ENCODE assay signal across 16 cellular contexts in genomic region chr2:213234641-213235040, GRCh38. TPM values are rescaled to one million over a fixed set of nuclear protein-coding genes. Genes with fewer than 3 reads are reported as not detected.
A peak's percentile ranks its signal among the peaks of the same experiment; 100 is the strongest.
DNase-seq lines count a peak whose midpoint lies in the region; ATAC-seq and TF ChIP-seq lines count a peak whose summit lies in the region.
"Had no signal": no experiment of that assay in that cellular context is flagged by ENCODE, and none has a peak within 500 bp of the region (broad histone marks: within the 10 kb centered on the region; RNA-seq: fewer than 3 reads in every experiment).

No MANE protein-coding gene starts in this region.

- no peak overlapping the region for H3T11ph ChIP-seq in H9 (ENCODE audit: low read length)

- CTCF ChIA-PET in CD4-positive, alpha-beta T cell (lab: Charles Lee), result no interaction called here

- H3K79me2 ChIP-seq in H9 (ENCODE audit: insufficient read depth, low read length), result no peaks in the 10 kb centered on the region

- no peak for TF ChIP-seq POLR2A in right lobe of liver (IDR thresholded peaks at IDR 0.05)
- no peak for TF ChIP-seq POLR2A in esophagus muscularis mucosa (IDR thresholded peaks at IDR 0.05; ENCODE audit: low read depth)

- H3K14ac ChIP-seq in H9 (ENCODE audit: insufficient read depth, low read length), result no peak overlapping the region

- H2AFZ ChIP-seq in H9 (ENCODE audit: low read length), result no peak overlapping the region

- H3K4me2 ChIP-seq in H9 (ENCODE audit: insufficient read depth, insufficient read length, low read length), result no peak overlapping the region

- no peak overlapping the region for H4K91ac ChIP-seq in H9 (ENCODE audit: insufficient read length, low read depth, low read length)

- H3K4me1 ChIP-seq in H9 (ENCODE audit: insufficient read depth, low read length) (0 out of 2 replicates have a peak, but pooled peaks cover 3% of the 10 kb centered on the region), adipocyte (ENCODE audit: control insufficient read depth, insufficient read depth, low read length) (peaks cover 58% of the 10 kb centered on the region), right lobe of liver (peaks cover 0 to 14% (median 3%) of the 10 kb centered on the region in 4 donors), esophagus muscularis mucosa (peaks cover 0 to 15% (median 3%) of the 10 kb centered on the region in 4 donors)

- H3K36me3 ChIP-seq in adipocyte (ENCODE audit: control insufficient read depth, insufficient read depth, low read length, severe bottlenecking), result no peaks in the 10 kb centered on the region
- H3K36me3 ChIP-seq in right lobe of liver, result no peaks in the 10 kb centered on the region
- no peaks in the 10 kb centered on the region for H3K36me3 ChIP-seq in esophagus muscularis mucosa

- H3K4ac ChIP-seq in H9 (ENCODE audit: low read depth, low read length), result no peak overlapping the region

- no peak overlapping the region for H2BK120ac ChIP-seq in H9 (ENCODE audit: low read depth, low read length, poor library complexity, severe bottlenecking)

- no peak for DNase-seq in CD4-positive, alpha-beta T cell
- DNase-seq in H9 (no peak), adipocyte (ENCODE audit: low read depth) (peak; percentile 46), nephron progenitor cell (no peak), right lobe of liver (no peak), ecto neural progenitor cell (ENCODE audit: low spot score) (no peak), esophagus muscularis mucosa (ENCODE audit: extremely low spot score) (no peak), CD14-positive monocyte (ENCODE audit: low spot score) (no peak)
- DNase-seq: kidney; NCI-H1048; NCI-H345; stimulated activated CD4-positive, alpha-beta T cell treated with anti-CD3 and anti-CD28 coated beads, Interleukin-2, amount 100 ng/mL, for 48 hours; SW 1271 had no signal

- no peaks in the 10 kb centered on the region for H3K9me3 ChIP-seq in CD4-positive, alpha-beta T cell (ENCODE audit: control insufficient read depth, low read length)
- H3K9me3 ChIP-seq in H9 (ENCODE audit: control insufficient read depth, low read depth, low read length) (no peaks in the 10 kb centered on the region), adipocyte (ENCODE audit: control insufficient read depth, low read length) (no peaks in the 10 kb centered on the region), right lobe of liver (no peaks in the 10 kb centered on the region), esophagus muscularis mucosa (no peaks in the 10 kb centered on the region)

- no peaks in the 10 kb centered on the region for H3K36me3 Mint-ChIP-seq in CD4-positive, alpha-beta T cell (ENCODE audit: low read depth)
- H3K36me3 Mint-ChIP-seq in H9 (ENCODE audit: insufficient read depth in 1 of 3, low read depth in 3 of 3) (no peaks in the 10 kb centered on the region), nephron progenitor cell (ENCODE audit: low read depth) (no peaks in the 10 kb centered on the region), CD14-positive monocyte (no peaks in the 10 kb centered on the region)
- H3K36me3 Mint-ChIP-seq: brain; stimulated activated effector memory CD8-positive, alpha-beta T cell treated with anti-CD3 and anti-CD28 coated beads, Interleukin-12 subunit alpha, Interleukin-12 subunit beta, amount 100 ng/mL, for 72 hours had no signal

- no peak overlapping the region for H2BK5ac ChIP-seq in H9 (ENCODE audit: insufficient read length, low read length)

- H3K4me1 Mint-ChIP-seq in CD4-positive, alpha-beta T cell (ENCODE audit: low read depth), result peaks cover 39% of the 10 kb centered on the region
- peaks cover 23 to 28% of the 10 kb centered on the region in 2 experiments for H3K4me1 Mint-ChIP-seq in H9
- H3K4me1 Mint-ChIP-seq in nephron progenitor cell, result peaks cover 18% of the 10 kb centered on the region
- H3K4me1 Mint-ChIP-seq in CD14-positive monocyte, result peaks cover 6% of the 10 kb centered on the region

- H3K4me3 ChIP-seq in adipocyte (ENCODE audit: low read length), result no peak overlapping the region
- no peak overlapping the region for H3K4me3 ChIP-seq in right lobe of liver
- H3K4me3 ChIP-seq in esophagus muscularis mucosa, result no peak overlapping the region

- no peaks in the 10 kb centered on the region for H3K27me3 ChIP-seq in CD4-positive, alpha-beta T cell (ENCODE audit: control insufficient read depth, insufficient read depth, low read length)
- no peaks in the 10 kb centered on the region for H3K27me3 ChIP-seq in H9 (ENCODE audit: insufficient read depth, low read length)
- no peaks in the 10 kb centered on the region for H3K27me3 ChIP-seq in adipocyte (replicated peaks; ENCODE audit: control insufficient read depth, insufficient read depth, low read length)
- no peaks in the 10 kb centered on the region for H3K27me3 ChIP-seq in right lobe of liver
- peaks cover 0 to 11% (median 0%) of the 10 kb centered on the region in 4 donors for H3K27me3 ChIP-seq in esophagus muscularis mucosa

- no peak overlapping the region for H3K9ac ChIP-seq in H9 (ENCODE audit: extremely low read depth, insufficient read length, low read length)
- no peak overlapping the region for H3K9ac ChIP-seq in adipocyte (ENCODE audit: low read length)

- no peak overlapping the region for H3K27ac ChIP-seq in CD4-positive, alpha-beta T cell (ENCODE audit: low read depth, low read length)
- H3K27ac ChIP-seq in H9 (ENCODE audit: insufficient read length, low read depth, low read length), result no peak overlapping the region
- H3K27ac ChIP-seq in right lobe of liver, result no peak overlapping the region
- no peak overlapping the region for H3K27ac ChIP-seq in esophagus muscularis mucosa (replicated peaks in 1 of 4)
- H3K27ac ChIP-seq: C4-2B had no signal

- POLR2A ChIA-PET in CD4-positive, alpha-beta T cell (lab: Charles Lee), result interaction anchor here (0.8 kb wide), 1 partner anchor 83 kb away, joined by 4 read pairs; the partner anchor contains the start of gene IKZF2

- intact Hi-C loops in CD4-positive, alpha-beta T cell (cut with DNase I, micrococcal nuclease), result loop anchor here in 1 of 2 experiments (10.0 kb wide), 1 partner anchor 80 kb away; the partner anchor contains the start of gene IKZF2
- intact Hi-C loops in right lobe of liver (cut with DNase I), result no loop called here
- intact Hi-C loops in esophagus muscularis mucosa (cut with DNase I), result no loop called here
- intact Hi-C loops in CD14-positive monocyte (cut with micrococcal nuclease), result no loop called here

- H3K23ac ChIP-seq in H9 (ENCODE audit: insufficient read length, low read depth, low read length), result no peak overlapping the region

- H2BK12ac ChIP-seq in H9 (ENCODE audit: insufficient read length, low read depth, low read length), result no peak overlapping the region

- no CpG with 5 or more reads among the region's 1 CpG for WGBS in H9 (ENCODE audit: extremely low coverage, insufficient read length, low lambda C conversion rate)
- WGBS in right lobe of liver (ENCODE audit: insufficient coverage, low coverage, low lambda C conversion rate, missing lambda C conversion rate), result 100% methylated on average over 1 of the region's 1 CpG
- 87% methylated on average over 1 of the region's 1 CpG for WGBS in esophagus muscularis mucosa

- no peak overlapping the region for H3K56ac ChIP-seq in H9 (ENCODE audit: insufficient read length, low read depth, low read length)

- H4K8ac ChIP-seq in H9 (replicated peaks; ENCODE audit: insufficient read length, low read depth, low read length), result no peak overlapping the region

- no peak overlapping the region for H3K18ac ChIP-seq in H9 (ENCODE audit: insufficient read length, low read depth, low read length)

- H4K20me1 ChIP-seq in H9 (ENCODE audit: control insufficient read depth, insufficient read depth, insufficient read length), result no peaks in the 10 kb centered on the region

- no peak for TF ChIP-seq EP300 in esophagus muscularis mucosa (IDR thresholded peaks at IDR 0.05)

- ATAC-seq in CD4-positive, alpha-beta T cell (ENCODE audit: poor library complexity), result no peak
- ATAC-seq in right lobe of liver, result no peak
- ATAC-seq: stimulated activated effector memory CD8-positive, alpha-beta T cell treated with anti-CD3 and anti-CD28 coated beads, Interleukin-12 subunit alpha, Interleukin-12 subunit beta, amount 100 ng/mL, for 72 hours had no signal

- no peaks in the 10 kb centered on the region for H3K9me3 Mint-ChIP-seq in CD4-positive, alpha-beta T cell
- H3K9me3 Mint-ChIP-seq in H9 (no peaks in the 10 kb centered on the region), nephron progenitor cell (no peaks in the 10 kb centered on the region), CD14-positive monocyte (no peaks in the 10 kb centered on the region)
- H3K9me3 Mint-ChIP-seq: brain; stimulated activated effector memory CD8-positive, alpha-beta T cell treated with anti-CD3 and anti-CD28 coated beads, Interleukin-12 subunit alpha, Interleukin-12 subunit beta, amount 100 ng/mL, for 72 hours had no signal

- no peak overlapping the region for H2BK20ac ChIP-seq in H9 (ENCODE audit: low read depth, low read length, poor library complexity, severe bottlenecking)

- H2AK5ac ChIP-seq in H9 (ENCODE audit: insufficient read length, low read length), result no peak overlapping the region

- H3K27ac Mint-ChIP-seq in CD4-positive, alpha-beta T cell, result peak overlapping the region; percentile 68
- H3K27ac Mint-ChIP-seq in H9, result peak overlapping the region in 2 of 3 experiments; percentile 20 to 34; a peak in 5 of 7 replicates
- peak overlapping the region; percentile 27 for H3K27ac Mint-ChIP-seq in nephron progenitor cell
- H3K27ac Mint-ChIP-seq in CD14-positive monocyte, result no peak overlapping the region
- H3K27ac Mint-ChIP-seq: stimulated activated effector memory CD8-positive, alpha-beta T cell treated with anti-CD3 and anti-CD28 coated beads, Interleukin-12 subunit alpha, Interleukin-12 subunit beta, amount 100 ng/mL, for 72 hours had no signal

- H2BK15ac ChIP-seq in H9 (ENCODE audit: low read depth, low read length), result no peak overlapping the region

- no peak for TF ChIP-seq CTCF in CD4-positive, alpha-beta T cell (IDR thresholded peaks at IDR 0.05)
- TF ChIP-seq CTCF in H9 (conservative IDR thresholded peaks at IDR 0.05) (no peak), nephron progenitor cell (IDR thresholded peaks at IDR 0.05) (no peak), right lobe of liver (IDR thresholded peaks at IDR 0.05) (no peak), esophagus muscularis mucosa (IDR thresholded peaks at IDR 0.05) (no peak), CD14-positive monocyte (IDR thresholded peaks at IDR 0.05) (no peak)

- peaks cover 6% of the 10 kb centered on the region for H3K27me3 Mint-ChIP-seq in CD4-positive, alpha-beta T cell
- H3K27me3 Mint-ChIP-seq in H9 (ENCODE audit: low read depth) (no peaks in the 10 kb centered on the region), nephron progenitor cell (ENCODE audit: low read depth, poor library complexity) (no peaks in the 10 kb centered on the region), CD14-positive monocyte (ENCODE audit: low read depth in 3 of 3) (peaks cover 0 to 2% (median 0%) of the 10 kb centered on the region in 3 donors)

- H3K23me2 ChIP-seq in H9 (ENCODE audit: insufficient read length, low read depth, low read length, poor library complexity, severe bottlenecking), result no peaks in the 10 kb centered on the region

- no peak overlapping the region for H3K4me3 Mint-ChIP-seq in CD4-positive, alpha-beta T cell
- H3K4me3 Mint-ChIP-seq in H9 (no peak overlapping the region), nephron progenitor cell (no peak overlapping the region), CD14-positive monocyte (no peak overlapping the region)
- H3K4me3 Mint-ChIP-seq: brain; stimulated activated effector memory CD8-positive, alpha-beta T cell treated with anti-CD3 and anti-CD28 coated beads, Interleukin-12 subunit alpha, Interleukin-12 subunit beta, amount 100 ng/mL, for 72 hours had no signal

- no peaks in the 10 kb centered on the region for H3K79me1 ChIP-seq in H9 (ENCODE audit: insufficient read depth, low read depth, low read length, poor library complexity, severe bottlenecking)

- no peak overlapping the region for H4K5ac ChIP-seq in H9 (ENCODE audit: insufficient read length, low read depth, low read length)

RNA-seq across cellular contexts. Expression of gene SPAG16, which starts 49.6 kb away (rescaled TPM):
- 1 to 10 TPM; 2.8 to 3.2 TPM for total RNA-seq in CD4-positive, alpha-beta T cell
- total RNA-seq in H9 (2021) (15.6 and 17.3 TPM in 2 replicates), right lobe of liver (10 to 100 TPM in 1 of 6 experiments, 1 to 10 TPM in 5; 7.2 to 15.3 (median 9.0) TPM), esophagus muscularis mucosa (10 to 100 TPM; 26.8 to 36.1 (median 31.0) TPM)
- under 1 TPM in 1 of 2 donors, not detected in 1; 0.30 TPM for polyA plus RNA-seq in CD14-positive monocyte

Comparison
In these comparisons a context has a peak if more than half of its experiments do, and no peak if none do; other contexts are left out.
1. H3K27ac Mint-ChIP-seq: peak in CD4-positive, alpha-beta T cell (single experiment), H9 (2 of 3) and nephron progenitor cell (single experiment); none in CD14-positive monocyte (0 of 7).